In genomic region chr1:63843884-63844283, GRCh38 we compare ENCODE assay signal across 26 cellular contexts.
A peak's percentile ranks its signal among the peaks of the same experiment; 100 is the strongest.
DNase-seq lines count a peak whose midpoint lies in the region; ATAC-seq and TF ChIP-seq lines count a peak whose summit lies in the region.
"Had no signal": no experiment of that assay in that cellular context is flagged by ENCODE, and none has a peak within 500 bp of the region (broad histone marks: within the 10 kb centered on the region; RNA-seq: fewer than 3 reads in every experiment).

No MANE protein-coding gene starts in this region.

- H3K4me3 Mint-ChIP-seq in GM23338 = no peak overlapping the region
- no peak overlapping the region for H3K4me3 Mint-ChIP-seq in effector memory CD8-positive, alpha-beta T cell
- H3K4me3 Mint-ChIP-seq: activated naive CD4-positive, alpha-beta T cell treated with anti-CD3 and anti-CD28 coated beads, Interleukin-2, amount 10 ng/mL, durations not matched to agents 7 days and 5 days; central memory CD8-positive, alpha-beta T cell had no signal

- no peak for TF ChIP-seq POLR2A in lower leg skin (IDR thresholded peaks at IDR 0.05)

- no peak overlapping the region for H3K27ac Mint-ChIP-seq in GM23338
- no peak overlapping the region for H3K27ac Mint-ChIP-seq in effector memory CD8-positive, alpha-beta T cell
- H3K27ac Mint-ChIP-seq: activated naive CD4-positive, alpha-beta T cell treated with anti-CD3 and anti-CD28 coated beads, Interleukin-2, amount 10 ng/mL, durations not matched to agents 7 days and 5 days had no signal

- peaks cover 9% of the 10 kb centered on the region for H3K27me3 Mint-ChIP-seq in GM23338 (ENCODE audit: insufficient read depth, low read depth, poor library complexity)
- peaks cover 13 to 31% of the 10 kb centered on the region in 2 donors for H3K27me3 Mint-ChIP-seq in effector memory CD8-positive, alpha-beta T cell

- H3K18ac ChIP-seq in trophoblast cell (ENCODE audit: low read length) = no peak overlapping the region

- H3K9me2 ChIP-seq in GM23338 (ENCODE audit: insufficient read depth) = no peaks in the 10 kb centered on the region

- peaks cover 71% of the 10 kb centered on the region for H4K20me1 ChIP-seq in GM23338 (replicated peaks; ENCODE audit: insufficient read depth)

- H3K4me1 Mint-ChIP-seq in GM23338 = peaks cover 84% of the 10 kb centered on the region
- H3K4me1 Mint-ChIP-seq in effector memory CD8-positive, alpha-beta T cell (ENCODE audit: low read depth in 2 of 2) = no peaks in the 10 kb centered on the region
- H3K4me1 Mint-ChIP-seq: activated naive CD4-positive, alpha-beta T cell treated with anti-CD3 and anti-CD28 coated beads, Interleukin-2, amount 10 ng/mL, durations not matched to agents 7 days and 5 days; central memory CD8-positive, alpha-beta T cell had no signal

- no peak overlapping the region for H3K4ac ChIP-seq in trophoblast cell (ENCODE audit: low read depth, low read length)

- no peak overlapping the region for H4K12ac ChIP-seq in trophoblast cell (ENCODE audit: low read depth, low read length)

- peak; percentile 78 for ATAC-seq in GM23338
- ATAC-seq in effector memory CD8-positive, alpha-beta T cell (replicated peaks) = no peak
- ATAC-seq: gastrocnemius medialis; mucosa of descending colon; psoas muscle; SK-N-SH treated with all-trans-retinoic acid at 6 μM for 48 hours; stimulated activated naive CD8-positive, alpha-beta T cell treated with anti-CD3 and anti-CD28 coated beads, Interleukin-15, Interleukin-2, amounts not matched to agents 100 U/mL and 50 U/mL, for 24 hours had no signal

- TF ChIP-seq CTCF in GM23338 (conservative IDR thresholded peaks at IDR 0.05; ENCODE audit: low read depth in 2 of 2) (peak; percentile 29 to 55), fibroblast of villous mesenchyme (IDR thresholded peaks at IDR 0.05; ENCODE audit: insufficient read depth, low read depth, low read length) (no peak), retinal pigment epithelial cell (conservative IDR thresholded peaks at IDR 0.05; ENCODE audit: low read depth, low read length) (peak; percentile 18), lower leg skin (IDR thresholded peaks at IDR 0.05) (no peak)

- H2BK12ac ChIP-seq in trophoblast cell (ENCODE audit: low read length) = no peak overlapping the region

- no peak overlapping the region for H2BK5ac ChIP-seq in trophoblast cell (ENCODE audit: low read depth, low read length, poor library complexity)

- H3K4me2 ChIP-seq in GM23338 (peak overlapping the region; percentile 48; the same call in 1 of the 2 replicates), trophoblast cell (ENCODE audit: low read length) (no peak overlapping the region)
- H3K4me2 ChIP-seq: smooth muscle cell had no signal

- peaks cover 90% of the 10 kb centered on the region for H3K4me1 ChIP-seq in GM23338 (ENCODE audit: insufficient read depth)
- peaks cover 3 to 8% of the 10 kb centered on the region in 2 experiments for H3K4me1 ChIP-seq in trophoblast cell (ENCODE audit: control insufficient read depth in 1 of 2, insufficient read depth in 2 of 2, low read length in 2 of 2)

- no peaks in the 10 kb centered on the region for H3F3A ChIP-seq in GM23338 (replicated peaks; ENCODE audit: low read depth)

- no peak overlapping the region for H2AK5ac ChIP-seq in trophoblast cell (ENCODE audit: low read length)

- no peak overlapping the region for H3K27ac ChIP-seq in GM23338 (ENCODE audit: low read depth)
- H3K27ac ChIP-seq in trophoblast cell (ENCODE audit: low read depth, low read length) = no peak overlapping the region
- H3K27ac ChIP-seq: gastrocnemius medialis, left ventricle myocardium inferior, psoas muscle, tibial artery had no signal

- peak; percentile 58 for DNase-seq in GM23338 (ENCODE audit: low spot score)
- DNase-seq in NCI-H82 treated with DMSO at 0.1 percent for 48 hours (lab: John Stamatoyannopoulos, UW; ENCODE audit: unreplicated experiment) = peak; percentile 96
- DNase-seq in fibroblast of villous mesenchyme (ENCODE audit: low read depth) = peak; percentile 75
- DNase-seq in retinal pigment epithelial cell (ENCODE audit: low read depth) = no peak
- DNase-seq in effector memory CD8-positive, alpha-beta T cell = no peak
- no peak for DNase-seq in trophoblast cell
- DNase-seq in lower leg skin (ENCODE audit: low spot score in 2 of 2) = no peak
- DNase-seq: activated CD8-positive, alpha-beta memory T cell treated with anti-CD3 and anti-CD28 coated beads for 24 hours; activated naive CD4-positive, alpha-beta T cell treated with anti-CD3 and anti-CD28 coated beads, Interleukin-2, amount 10 ng/mL, durations not matched to agents 7 days and 5 days; activated T-cell treated with anti-CD3 and anti-CD28 coated beads, Interleukin-2, amount 50 U/mL, for 48 hours; EL; erythroblast; gastrocnemius medialis; left ventricle myocardium inferior; mucosa of descending colon; NCI-H146; psoas muscle; RPMI8226; stimulated activated CD4-positive, alpha-beta T cell treated with anti-CD3 and anti-CD28 coated beads, Interleukin-2, amount 100 ng/mL, for 48 hours; stimulated activated naive CD8-positive, alpha-beta T cell treated with anti-CD3 and anti-CD28 coated beads, Interleukin-15, Interleukin-2, amounts not matched to agents 100 U/mL and 50 U/mL, for 24 hours; T-helper 9 cell; tibial artery had no signal

- no peaks in the 10 kb centered on the region; the same call in 2 of the 3 replicates for H3K36me3 Mint-ChIP-seq in GM23338 (ENCODE audit: low read depth)
- H3K36me3 Mint-ChIP-seq in effector memory CD8-positive, alpha-beta T cell (ENCODE audit: insufficient read depth) = no peaks in the 10 kb centered on the region
- H3K36me3 Mint-ChIP-seq: activated naive CD4-positive, alpha-beta T cell treated with anti-CD3 and anti-CD28 coated beads, Interleukin-2, amount 10 ng/mL, durations not matched to agents 7 days and 5 days had no signal

- no peak overlapping the region for H3K9ac ChIP-seq in trophoblast cell (ENCODE audit: low read length)

- no peak overlapping the region for H2BK120ac ChIP-seq in trophoblast cell (ENCODE audit: insufficient read depth, low read length, poor library complexity)

- no peak overlapping the region for H2AFZ ChIP-seq in GM23338
- no peak overlapping the region for H2AFZ ChIP-seq in trophoblast cell (ENCODE audit: insufficient read depth, low read length, poor library complexity)

- peaks cover 99% of the 10 kb centered on the region for H3K79me2 ChIP-seq in GM23338 (replicated peaks; ENCODE audit: insufficient read depth)
- H3K79me2 ChIP-seq in trophoblast cell (ENCODE audit: control insufficient read depth, insufficient read depth, low read length, poor library complexity) = no peaks in the 10 kb centered on the region

- H3K4me3 ChIP-seq in GM23338 (no peak overlapping the region), fibroblast of villous mesenchyme (ENCODE audit: low read depth, low read length) (no peak overlapping the region), retinal pigment epithelial cell (ENCODE audit: low read length) (no peak overlapping the region), trophoblast cell (ENCODE audit: low read depth, low read length) (no peak overlapping the region), lower leg skin (ENCODE audit: low read depth, poor library complexity, severe bottlenecking) (no peak overlapping the region)
- H3K4me3 ChIP-seq: ascending aorta, gastrocnemius medialis, left ventricle myocardium inferior, mucosa of descending colon, psoas muscle, smooth muscle cell, tibial artery had no signal

- no CpG with 5 or more reads among the region's 2 CpGs for WGBS in trophoblast cell (ENCODE audit: extremely low coverage, insufficient coverage, insufficient read length)
- 80 to 90% methylated on average over 2 of the region's 2 CpGs for WGBS in lower leg skin, 2 donors

- H4K8ac ChIP-seq in trophoblast cell (ENCODE audit: low read depth, low read length) = no peak overlapping the region

- H3K9me3 Mint-ChIP-seq in GM23338 = no peaks in the 10 kb centered on the region
- H3K9me3 Mint-ChIP-seq in effector memory CD8-positive, alpha-beta T cell = no peaks in the 10 kb centered on the region
- H3K9me3 Mint-ChIP-seq: activated naive CD4-positive, alpha-beta T cell treated with anti-CD3 and anti-CD28 coated beads, Interleukin-2, amount 10 ng/mL, durations not matched to agents 7 days and 5 days; central memory CD8-positive, alpha-beta T cell had no signal

- H3K27me3 ChIP-seq in GM23338 (ENCODE audit: insufficient read depth) = no peaks in the 10 kb centered on the region
- H3K27me3 ChIP-seq in trophoblast cell (ENCODE audit: insufficient read depth, low read length) = no peaks in the 10 kb centered on the region
- H3K27me3 ChIP-seq: ascending aorta, gastrocnemius medialis, tibial artery had no signal

- no peaks in the 10 kb centered on the region for H3K79me1 ChIP-seq in trophoblast cell (ENCODE audit: low read length)

- H3K23ac ChIP-seq in trophoblast cell (ENCODE audit: low read length) = no peak overlapping the region

- intact Hi-C loops in lower leg skin (cut with DNase I; ENCODE audit: low total_unique reads) = no loop called here

- no peaks in the 10 kb centered on the region for H3K9me3 ChIP-seq in trophoblast cell (ENCODE audit: insufficient read depth, low read depth, low read length)
- H3K9me3 ChIP-seq: ascending aorta, gastrocnemius medialis, left ventricle myocardium inferior, mucosa of descending colon, psoas muscle, tibial artery had no signal

- H3K36me3 ChIP-seq in GM23338 (ENCODE audit: insufficient read depth) (no peaks in the 10 kb centered on the region), trophoblast cell (ENCODE audit: control insufficient read depth in 1 of 2, insufficient read depth in 2 of 2, low read length in 2 of 2) (peaks cover 2 to 6% of the 10 kb centered on the region in 2 experiments)
- H3K36me3 ChIP-seq: ascending aorta, gastrocnemius medialis, left ventricle myocardium inferior, tibial artery had no signal

- no peak overlapping the region for H4K91ac ChIP-seq in trophoblast cell (ENCODE audit: low read depth, low read length)

- no peak overlapping the region for H3K14ac ChIP-seq in trophoblast cell (ENCODE audit: low read length)

TF ChIP-seq in GM23338, 12 proteins besides CTCF, POLR2A, EP300 and RAD21 (continues in another document):
- TF ChIP-seq EZH2phosphoT487 (IDR thresholded peaks at IDR 0.05; ENCODE audit: unreplicated experiment) (no peak), CREB1 (CRISPR knock-in tag; IDR thresholded peaks at IDR 0.05; ENCODE audit: low read depth) (no peak), NANOG (IDR thresholded peaks at IDR 0.05; ENCODE audit: borderline replicate concordance) (no peak)

Comparison
In these comparisons a context has a peak if more than half of its experiments do, and no peak if none do; other contexts are left out.
1. DNase-seq: peak in GM23338 (single experiment), NCI-H82 treated with DMSO at 0.1 percent for 48 hours (single experiment) and fibroblast of villous mesenchyme (single experiment); none in retinal pigment epithelial cell (single experiment), effector memory CD8-positive, alpha-beta T cell (0 of 3), trophoblast cell (0 of 2) and lower leg skin (0 of 2).
2. CTCF ChIP-seq: peak in GM23338 (2 of 2) and retinal pigment epithelial cell (single experiment); none in fibroblast of villous mesenchyme (single experiment) and lower leg skin (0 of 3).